Comparison of ENCODE assay signal across 8 cellular contexts in the genomic region with DNA sequence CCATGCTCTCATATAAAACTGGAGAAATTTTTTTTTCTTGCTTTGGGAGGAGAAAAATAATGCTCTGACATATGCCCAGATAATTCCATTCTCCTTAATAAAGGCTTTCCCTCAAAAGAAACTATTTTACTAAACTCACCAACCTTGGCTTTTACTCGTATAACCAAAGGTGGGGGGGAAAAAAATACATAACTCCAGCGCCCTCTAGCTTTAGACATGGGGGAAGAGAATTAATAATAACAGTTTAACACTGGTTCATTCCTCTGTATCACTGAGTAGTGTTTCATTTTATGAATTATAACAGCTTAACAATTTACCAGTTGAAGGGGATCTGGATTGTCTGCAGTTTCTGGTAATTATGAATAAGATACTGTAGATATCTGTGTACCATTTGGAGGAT.
A peak's percentile ranks its signal among the peaks of the same experiment; 100 is the strongest.
DNase-seq lines count a peak whose midpoint lies in the region; ATAC-seq and TF ChIP-seq lines count a peak whose summit lies in the region.

No MANE protein-coding gene starts in this region.

- no peaks in the 10 kb centered on the region for H3K9me3 ChIP-seq in HCT116 (ENCODE audit: control insufficient read depth in 1 of 2, insufficient read depth in 1 of 2, low read depth in 1 of 2, low read length in 2 of 2)
- 0 out of 2 replicates have a peak, but pooled peaks cover under 1% of the 10 kb centered on the region for H3K9me3 ChIP-seq in Panc1 (ENCODE audit: control insufficient read depth, insufficient read depth, low read depth, low read length)
- H3K9me3 ChIP-seq in tibial nerve: no peaks in the 10 kb centered on the region

- H3K9me2 ChIP-seq in HCT116 (ENCODE audit: insufficient read depth): no peaks in the 10 kb centered on the region

- H3K4me1 ChIP-seq in HCT116 (ENCODE audit: control insufficient read depth in 1 of 2, insufficient read depth in 2 of 2, low read length in 2 of 2) (no peaks in the 10 kb centered on the region), Panc1 (ENCODE audit: control insufficient read depth, insufficient read depth, low read length) (no peaks in the 10 kb centered on the region), tibial nerve (no peaks in the 10 kb centered on the region)

- H3K79me2 ChIP-seq in HCT116 (ENCODE audit: insufficient read depth, low read length): no peaks in the 10 kb centered on the region

- H3K4me1 Mint-ChIP-seq in activated T-cell treated with anti-CD3 and anti-CD28 coated beads, Interleukin-2, amount 50 U/mL, for 24 hours (ENCODE audit: low read depth): no peaks in the 10 kb centered on the region

- POLR2A ChIA-PET in HCT116 (lab: Charles Lee) (no interaction called here), Panc1 (lab: Charles Lee) (no interaction called here)

- H3K4me3 ChIP-seq in HCT116 (replicated peaks in 1 of 2; ENCODE audit: low read depth in 1 of 2, low read length in 2 of 2) (no peak overlapping the region), Panc1 (ENCODE audit: low read depth in 2 of 2, low read length in 2 of 2) (no peak overlapping the region), tibial nerve (no peak overlapping the region)

- no peaks in the 10 kb centered on the region for H3K27me3 Mint-ChIP-seq in activated T-cell treated with anti-CD3 and anti-CD28 coated beads, Interleukin-2, amount 50 U/mL, for 24 hours

- DNase-seq in COR-L47 (lab: John Stamatoyannopoulos, UW) (peak; percentile 16), HCT116 (ENCODE audit: low read depth, low spot score) (peak; percentile 1), Panc1 (ENCODE audit: low read depth, low spot score) (no peak), inferior parietal cortex (ENCODE audit: extremely low spot score) (peak; percentile 9), tibial nerve (ENCODE audit: low spot score in 2 of 2) (no peak)
- DNase-seq in activated T-cell treated with anti-CD3 and anti-CD28 coated beads, Interleukin-2, amount 50 U/mL, for 24 hours: no peak

- H4K20me1 ChIP-seq in HCT116 (ENCODE audit: insufficient read depth): no peaks in the 10 kb centered on the region

- RAD21 ChIA-PET in HCT116 (lab: Charles Lee; ENCODE audit: low non-redundant PET in 1 of 2, low total read pairs in 2 of 2, uncharacterized antibody in 2 of 2, unreplicated experiment in 2 of 2): no interaction called here

- H3K9me3 Mint-ChIP-seq in activated T-cell treated with anti-CD3 and anti-CD28 coated beads, Interleukin-2, amount 50 U/mL, for 24 hours: peaks cover 9% of the 10 kb centered on the region

- H3K36me3 Mint-ChIP-seq in activated T-cell treated with anti-CD3 and anti-CD28 coated beads, Interleukin-2, amount 50 U/mL, for 24 hours (ENCODE audit: low read depth): no peaks in the 10 kb centered on the region

- no peak for TF ChIP-seq POLR2A in HCT116 (IDR thresholded peaks at IDR 0.05; ENCODE audit: borderline replicate concordance, extremely low read depth, insufficient read depth, insufficient read length)
- no peak for TF ChIP-seq POLR2A in tibial nerve (IDR thresholded peaks at IDR 0.05)

- TF ChIP-seq RAD21 in HCT116 (IDR thresholded peaks at IDR 0.05; ENCODE audit: low read depth): peak; percentile 73

- 0 to 6% methylated on average over 2 of the region's 2 CpGs for WGBS in tibial nerve, 2 donors

- no peak overlapping the region for H3K9ac ChIP-seq in HCT116 (ENCODE audit: low read length)

- no peaks in the 10 kb centered on the region for H3K27me3 ChIP-seq in HCT116 (ENCODE audit: insufficient read depth, low read length)
- H3K27me3 ChIP-seq in Panc1 (ENCODE audit: control insufficient read depth, insufficient read depth, low read length): no peaks in the 10 kb centered on the region
- no peaks in the 10 kb centered on the region for H3K27me3 ChIP-seq in tibial nerve

- CTCF ChIA-PET in HCT116 (lab: Charles Lee) (interaction anchor here (1.0 to 1.7 kb wide), 4 partner anchors 11 to 125 kb away, joined by 3 to 7 read pairs (median 4); no protein-coding TSS in a partner anchor), Panc1 (lab: Charles Lee) (interaction anchor here (0.7 kb wide), 1 partner anchor 1394 kb away, joined by 4 read pairs; no protein-coding TSS in a partner anchor)

- no peak overlapping the region for H3K27ac Mint-ChIP-seq in activated T-cell treated with anti-CD3 and anti-CD28 coated beads, Interleukin-2, amount 50 U/mL, for 24 hours

- H3K4me2 ChIP-seq in HCT116 (ENCODE audit: low read length): no peak overlapping the region

- peak overlapping the region; percentile 8 for H2AFZ ChIP-seq in HCT116 (ENCODE audit: low read depth, low read length, poor library complexity, severe bottlenecking)

- no peak overlapping the region for H3K4me3 Mint-ChIP-seq in activated T-cell treated with anti-CD3 and anti-CD28 coated beads, Interleukin-2, amount 50 U/mL, for 24 hours

- in situ Hi-C loops in Panc1 (cut with HindIII; ENCODE audit: low pct_unique_long_range_greater_than_20kb, low sequenced_read_pairs): no loop called here

- intact Hi-C loops in HCT116 (cut with micrococcal nuclease) (loop anchor here (5.0 kb wide), 2 partner anchors 507 to 1222 kb away; no protein-coding TSS in a partner anchor), Panc1 (cut with micrococcal nuclease; ENCODE audit: unreplicated experiment) (no loop called here)

- no peak for TF ChIP-seq EP300 in tibial nerve (IDR thresholded peaks at IDR 0.05)

- peak; percentile 69 for ATAC-seq in HCT116
- no peak for ATAC-seq in Panc1
- ATAC-seq in HG03457 (IDR thresholded peaks at IDR 0.05; ENCODE audit: unreplicated experiment): no peak
- no peak for ATAC-seq in GM18870 (IDR thresholded peaks at IDR 0.05; ENCODE audit: unreplicated experiment)

- TF ChIP-seq CTCF in HCT116 (IDR thresholded peaks at IDR 0.05 in 2 of 3, conservative IDR thresholded peaks at IDR 0.05 in 1 of 3; ENCODE audit: borderline replicate concordance in 1 of 3, insufficient read depth in 1 of 3, low read depth in 2 of 3, low read length in 2 of 3) (peak; percentile 47 to 77 (median 56); a peak in 5 of 6 replicates), Panc1 (IDR thresholded peaks at IDR 0.05) (peak; percentile 43; the same call in 1 of the 2 replicates), tibial nerve (IDR thresholded peaks at IDR 0.05) (no peak)

- H3K36me3 ChIP-seq in HCT116 (ENCODE audit: control insufficient read depth in 1 of 2, insufficient read depth in 2 of 2, low read length in 2 of 2): no peaks in the 10 kb centered on the region
- H3K36me3 ChIP-seq in Panc1 (ENCODE audit: control insufficient read depth, insufficient read depth, low read length): no peaks in the 10 kb centered on the region
- H3K36me3 ChIP-seq in tibial nerve: no peaks in the 10 kb centered on the region

- BruUV-seq in HCT116 (replicated peaks; lab: Mats Ljungman, UMichigan) (no TSS peak), Panc1 (replicated peaks; lab: Mats Ljungman, UMichigan) (no TSS peak)

- H3K27ac ChIP-seq in HCT116 (ENCODE audit: low read depth, low read length) (no peak overlapping the region), Panc1 (ENCODE audit: low read length) (no peak overlapping the region), tibial nerve (no peak overlapping the region)

TF ChIP-seq in HCT116, 20 proteins besides CTCF, POLR2A, EP300 and RAD21:
- no peak for TF ChIP-seq EZH2phosphoT487 (IDR thresholded peaks at IDR 0.05; ENCODE audit: borderline replicate concordance)
- TF ChIP-seq POLR2AphosphoS5 (IDR thresholded peaks at IDR 0.05; ENCODE audit: low read depth, low read length): no peak
- TF ChIP-seq JUND (IDR thresholded peaks at IDR 0.05): no peak
- TF ChIP-seq ZNF274 (IDR thresholded peaks at IDR 0.05; ENCODE audit: low read depth, low read length): no peak
- TF ChIP-seq SRF (IDR thresholded peaks at IDR 0.05; ENCODE audit: low read depth): no peak
- no peak for TF ChIP-seq EGR1 (IDR thresholded peaks at IDR 0.05; ENCODE audit: low read depth)
- no peak for TF ChIP-seq ELF1 (IDR thresholded peaks at IDR 0.05; ENCODE audit: borderline replicate concordance, low read depth)
- TF ChIP-seq, protein P1, sequence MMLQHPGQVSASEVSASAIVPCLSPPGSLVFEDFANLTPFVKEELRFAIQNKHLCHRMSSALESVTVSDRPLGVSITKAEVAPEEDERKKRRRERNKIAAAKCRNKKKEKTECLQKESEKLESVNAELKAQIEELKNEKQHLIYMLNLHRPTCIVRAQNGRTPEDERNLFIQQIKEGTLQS (IDR thresholded peaks at IDR 0.05): no peak
- no peak for TF ChIP-seq EZH2 (IDR thresholded peaks at IDR 0.05)
- TF ChIP-seq TCF7L2 (IDR thresholded peaks at IDR 0.05; ENCODE audit: borderline replicate concordance, extremely low read depth, insufficient read depth, insufficient read length): no peak
- TF ChIP-seq CBX3 (IDR thresholded peaks at IDR 0.05; ENCODE audit: low read depth): no peak
- TF ChIP-seq, protein P2, sequence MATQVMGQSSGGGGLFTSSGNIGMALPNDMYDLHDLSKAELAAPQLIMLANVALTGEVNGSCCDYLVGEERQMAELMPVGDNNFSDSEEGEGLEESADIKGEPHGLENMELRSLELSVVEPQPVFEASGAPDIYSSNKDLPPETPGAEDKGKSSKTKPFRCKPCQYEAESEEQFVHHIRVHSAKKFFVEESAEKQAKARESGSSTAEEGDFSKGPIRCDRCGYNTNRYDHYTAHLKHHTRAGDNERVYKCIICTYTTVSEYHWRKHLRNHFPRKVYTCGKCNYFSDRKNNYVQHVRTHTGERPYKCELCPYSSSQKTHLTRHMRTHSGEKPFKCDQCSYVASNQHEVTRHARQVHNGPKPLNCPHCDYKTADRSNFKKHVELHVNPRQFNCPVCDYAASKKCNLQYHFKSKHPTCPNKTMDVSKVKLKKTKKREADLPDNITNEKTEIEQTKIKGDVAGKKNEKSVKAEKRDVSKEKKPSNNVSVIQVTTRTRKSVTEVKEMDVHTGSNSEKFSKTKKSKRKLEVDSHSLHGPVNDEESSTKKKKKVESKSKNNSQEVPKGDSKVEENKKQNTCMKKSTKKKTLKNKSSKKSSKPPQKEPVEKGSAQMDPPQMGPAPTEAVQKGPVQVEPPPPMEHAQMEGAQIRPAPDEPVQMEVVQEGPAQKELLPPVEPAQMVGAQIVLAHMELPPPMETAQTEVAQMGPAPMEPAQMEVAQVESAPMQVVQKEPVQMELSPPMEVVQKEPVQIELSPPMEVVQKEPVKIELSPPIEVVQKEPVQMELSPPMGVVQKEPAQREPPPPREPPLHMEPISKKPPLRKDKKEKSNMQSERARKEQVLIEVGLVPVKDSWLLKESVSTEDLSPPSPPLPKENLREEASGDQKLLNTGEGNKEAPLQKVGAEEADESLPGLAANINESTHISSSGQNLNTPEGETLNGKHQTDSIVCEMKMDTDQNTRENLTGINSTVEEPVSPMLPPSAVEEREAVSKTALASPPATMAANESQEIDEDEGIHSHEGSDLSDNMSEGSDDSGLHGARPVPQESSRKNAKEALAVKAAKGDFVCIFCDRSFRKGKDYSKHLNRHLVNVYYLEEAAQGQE (IDR thresholded peaks at IDR 0.05; ENCODE audit: low read depth): no peak
- TF ChIP-seq, protein P3, sequence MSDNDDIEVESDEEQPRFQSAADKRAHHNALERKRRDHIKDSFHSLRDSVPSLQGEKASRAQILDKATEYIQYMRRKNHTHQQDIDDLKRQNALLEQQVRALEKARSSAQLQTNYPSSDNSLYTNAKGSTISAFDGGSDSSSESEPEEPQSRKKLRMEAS (IDR thresholded peaks at IDR 0.05): no peak
- no peak for TF ChIP-seq ZFX (IDR thresholded peaks at IDR 0.05)
- TF ChIP-seq SIN3A (IDR thresholded peaks at IDR 0.05; ENCODE audit: low read depth): no peak
- TF ChIP-seq SP1 (IDR thresholded peaks at IDR 0.05; ENCODE audit: low read depth): no peak
TF ChIP-seq in HCT116: peak in this region for 0.

Comparison
In these comparisons a context has a peak if more than half of its experiments do, and no peak if none do; other contexts are left out.
1. DNase-seq: peak in COR-L47 (single experiment), HCT116 (single experiment) and inferior parietal cortex (single experiment); none in Panc1 (single experiment), activated T-cell treated with anti-CD3 and anti-CD28 coated beads, Interleukin-2, amount 50 U/mL, for 24 hours (single experiment) and tibial nerve (0 of 2).
2. CTCF ChIP-seq: peak in HCT116 (3 of 3) and Panc1 (single experiment); none in tibial nerve (0 of 5).